11 cellular contexts compared by ENCODE assay signal in the genomic region with DNA sequence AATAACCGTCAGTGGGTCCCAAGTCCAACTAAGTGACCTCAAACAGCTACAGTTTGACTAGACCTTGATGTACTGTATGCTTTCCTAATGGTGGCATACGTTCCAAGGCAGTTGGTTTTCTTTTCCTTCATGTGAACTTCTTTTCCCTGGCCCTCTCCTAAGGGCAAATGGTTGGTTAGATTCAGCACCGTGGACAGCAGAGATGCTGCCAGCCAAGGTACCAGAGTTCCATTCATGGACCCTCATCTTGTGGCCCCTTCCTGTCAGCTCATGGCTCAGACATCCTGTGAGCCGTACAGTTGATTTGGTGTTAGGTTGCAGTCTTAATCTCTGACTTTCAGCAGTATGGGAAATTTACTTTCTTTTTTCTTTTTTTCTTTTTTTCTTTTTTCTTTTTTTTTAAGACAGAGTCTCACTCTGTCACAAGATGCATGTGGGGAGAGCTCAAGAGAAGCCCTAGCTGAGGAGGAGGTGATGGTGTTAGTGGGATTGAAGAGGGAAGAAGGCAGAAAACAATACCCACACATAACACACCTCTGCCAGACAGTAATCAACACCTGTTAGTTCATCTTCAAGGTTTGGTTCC.
DNase-seq lines count a peak whose midpoint lies in the region; ATAC-seq and TF ChIP-seq lines count a peak whose summit lies in the region.
"Had no signal": no experiment of that assay in that cellular context is flagged by ENCODE, and none has a peak within 500 bp of the region (broad histone marks: within the 10 kb centered on the region; RNA-seq: fewer than 3 reads in every experiment).

No MANE protein-coding gene starts in this region.

- peaks cover 24% of the 10 kb centered on the region for H3K27me3 Mint-ChIP-seq in activated naive CD4-positive, alpha-beta T cell treated with anti-CD3 and anti-CD28 coated beads for 36 hours (ENCODE audit: low read depth)

- ATAC-seq in HG02870 (IDR thresholded peaks at IDR 0.05; ENCODE audit: unreplicated experiment) (no peak), HG03469 (IDR thresholded peaks at IDR 0.05; ENCODE audit: unreplicated experiment) (no peak)

- no peaks in the 10 kb centered on the region for H3K9me3 Mint-ChIP-seq in activated naive CD4-positive, alpha-beta T cell treated with anti-CD3 and anti-CD28 coated beads for 36 hours
- H3K9me3 Mint-ChIP-seq: central memory CD8-positive, alpha-beta T cell had no signal

- no peaks in the 10 kb centered on the region for H3K27me3 ChIP-seq in testis
- no peaks in the 10 kb centered on the region for H3K27me3 ChIP-seq in BE2C
- H3K27me3 ChIP-seq: BLaER1 had no signal

- H3K36me3 ChIP-seq in testis (ENCODE audit: low read depth, missing control alignments) (no peaks in the 10 kb centered on the region), BE2C (no peaks in the 10 kb centered on the region)
- H3K36me3 ChIP-seq: BLaER1, sigmoid colon had no signal

- CTCF ChIA-PET in activated naive CD4-positive, alpha-beta T cell treated with anti-CD3 and anti-CD28 coated beads for 36 hours (lab: Charles Lee): no interaction called here
- CTCF ChIA-PET in RWPE1 (lab: Yijun Ruan, JAX): interaction anchor here (1.1 kb wide), 1 partner anchor 10 kb away, joined by 3 read pairs; no protein-coding TSS in a partner anchor

- no peaks in the 10 kb centered on the region for H3K4me1 Mint-ChIP-seq in activated naive CD4-positive, alpha-beta T cell treated with anti-CD3 and anti-CD28 coated beads for 36 hours (ENCODE audit: low read depth)
- H3K4me1 Mint-ChIP-seq: central memory CD8-positive, alpha-beta T cell had no signal

- WGBS in testis, 2 donors: 36 to 46% methylated on average over 4 of the region's 4 CpGs

- peak; percentile 27 for DNase-seq in activated naive CD4-positive, alpha-beta T cell treated with anti-CD3 and anti-CD28 coated beads for 36 hours
- DNase-seq in activated naive CD4-positive, alpha-beta T cell (lab: John Stamatoyannopoulos, UW): no peak
- peak; percentile 26 for DNase-seq in RWPE1 (ENCODE audit: low spot score)
- DNase-seq in foreskin fibroblast: peak; percentile 12 to 67
- peak; percentile 33 for DNase-seq in testis
- DNase-seq in BE2C: no peak
- DNase-seq: sigmoid colon had no signal

- no peak overlapping the region for H3K27ac Mint-ChIP-seq in activated naive CD4-positive, alpha-beta T cell treated with anti-CD3 and anti-CD28 coated beads for 36 hours

- H3K27ac ChIP-seq in RWPE1: no peak overlapping the region
- no peak overlapping the region for H3K27ac ChIP-seq in testis
- H3K27ac ChIP-seq: BLaER1, sigmoid colon had no signal

- TF ChIP-seq CTCF in RWPE1 (conservative IDR thresholded peaks at IDR 0.05; ENCODE audit: low read depth) (no peak), foreskin fibroblast (IDR thresholded peaks at IDR 0.05; ENCODE audit: low read depth, low read length) (no peak), testis (IDR thresholded peaks at IDR 0.05) (no peak), BE2C (IDR thresholded peaks at IDR 0.05; ENCODE audit: low read depth, low read length) (no peak)

- intact Hi-C loops in activated naive CD4-positive, alpha-beta T cell treated with anti-CD3 and anti-CD28 coated beads for 36 hours (cut with micrococcal nuclease): no loop called here
- intact Hi-C loops in testis (cut with DNase I; ENCODE audit: low total_unique reads): no loop called here

- POLR2A ChIA-PET in RWPE1 (lab: Yijun Ruan, JAX; ENCODE audit: low non-redundant PET): no interaction called here

- no peaks in the 10 kb centered on the region for H3K36me3 Mint-ChIP-seq in activated naive CD4-positive, alpha-beta T cell treated with anti-CD3 and anti-CD28 coated beads for 36 hours (ENCODE audit: low read depth)

- H3K9me3 ChIP-seq in testis: no peaks in the 10 kb centered on the region
- H3K9me3 ChIP-seq in BE2C: no peaks in the 10 kb centered on the region
- H3K9me3 ChIP-seq: BLaER1, sigmoid colon had no signal

- H3K4me3 Mint-ChIP-seq in activated naive CD4-positive, alpha-beta T cell treated with anti-CD3 and anti-CD28 coated beads for 36 hours: no peak overlapping the region
- H3K4me3 Mint-ChIP-seq: central memory CD8-positive, alpha-beta T cell had no signal

- H3K4me3 ChIP-seq in foreskin fibroblast (ENCODE audit: low read depth in 1 of 2, low read length in 2 of 2) (no peak overlapping the region), testis (no peak overlapping the region), BE2C (ENCODE audit: low read depth, low read length) (no peak overlapping the region)
- H3K4me3 ChIP-seq: BLaER1, sigmoid colon had no signal

- H3K4me1 ChIP-seq in testis (no peaks in the 10 kb centered on the region), BE2C (peaks cover 29% of the 10 kb centered on the region)
- H3K4me1 ChIP-seq: BLaER1, sigmoid colon had no signal

- no peak for TF ChIP-seq POLR2A in testis (IDR thresholded peaks at IDR 0.05)

Comparison
In these comparisons a context has a peak if more than half of its experiments do, and no peak if none do; other contexts are left out.
1. DNase-seq: peak in activated naive CD4-positive, alpha-beta T cell treated with anti-CD3 and anti-CD28 coated beads for 36 hours (single experiment), RWPE1 (single experiment), foreskin fibroblast (2 of 2) and testis (single experiment); none in activated naive CD4-positive, alpha-beta T cell (0 of 4) and BE2C (single experiment).